10 cellular contexts compared by ENCODE assay signal in the genomic region with DNA sequence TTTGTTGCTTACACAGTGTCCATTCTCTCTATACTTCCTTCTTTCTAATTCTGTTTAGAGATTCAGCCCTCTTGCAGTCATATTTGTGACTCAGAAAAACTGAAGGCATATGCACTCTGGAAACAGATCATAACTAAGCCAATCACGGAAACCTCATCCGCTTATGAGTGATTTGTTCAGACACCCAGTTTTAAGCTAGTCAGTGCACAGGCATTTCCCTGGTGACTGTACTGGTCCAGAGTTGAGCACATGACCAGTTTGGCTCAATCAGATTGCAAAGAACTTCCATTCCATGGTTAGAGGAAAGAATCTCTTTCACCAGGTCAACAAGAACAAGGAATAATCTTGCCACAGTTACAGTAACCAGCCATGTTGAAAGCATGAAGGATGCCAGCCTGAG.
DNase-seq lines count a peak whose midpoint lies in the region.
"Had no signal": no experiment of that assay in that cellular context is flagged by ENCODE, and none has a peak within 500 bp of the region (broad histone marks: within the 10 kb centered on the region; RNA-seq: fewer than 3 reads in every experiment).

No MANE protein-coding gene starts in this region.

- no peak overlapping the region for H2BK12ac ChIP-seq in trophoblast cell (ENCODE audit: low read length)

- peaks cover 2% of the 10 kb centered on the region for H3K27me3 ChIP-seq in trophoblast cell (ENCODE audit: insufficient read depth, low read length)

- H2AFZ ChIP-seq in trophoblast cell (ENCODE audit: insufficient read depth, low read length, poor library complexity), result no peak overlapping the region

- peaks cover 2% of the 10 kb centered on the region for H3K79me1 ChIP-seq in trophoblast cell (ENCODE audit: low read length)

- no peak overlapping the region for H4K91ac ChIP-seq in trophoblast cell (ENCODE audit: low read depth, low read length)

- H3K36me3 ChIP-seq in trophoblast cell (ENCODE audit: control insufficient read depth in 1 of 2, insufficient read depth in 2 of 2, low read length in 2 of 2), result no peaks in the 10 kb centered on the region

- peaks cover 0 to 3% of the 10 kb centered on the region in 2 experiments for H3K4me1 ChIP-seq in trophoblast cell (ENCODE audit: control insufficient read depth in 1 of 2, insufficient read depth in 2 of 2, low read length in 2 of 2)
- H3K4me1 ChIP-seq: Caco-2 had no signal

- WGBS in trophoblast cell (ENCODE audit: extremely low coverage, insufficient coverage, insufficient read length), result no CpG with 5 or more reads among the region's 2 CpGs

- no peaks in the 10 kb centered on the region for H3K9me3 ChIP-seq in trophoblast cell (ENCODE audit: insufficient read depth, low read depth, low read length)
- H3K9me3 ChIP-seq: Caco-2 had no signal

- no peak overlapping the region for H2AK5ac ChIP-seq in trophoblast cell (ENCODE audit: low read length)

- no peak overlapping the region for H2BK120ac ChIP-seq in trophoblast cell (ENCODE audit: insufficient read depth, low read length, poor library complexity)

- DNase-seq in GM04503 (ENCODE audit: low read depth), result peak; percentile 99
- DNase-seq in RPMI7951 (ENCODE audit: low read depth), result peak; percentile 83
- peak; percentile 95 for DNase-seq in epithelial cell of prostate (ENCODE audit: low read depth, low spot score)
- peak; percentile 76 to 81 for DNase-seq in trophoblast cell
- DNase-seq in NCI-H1417 (lab: John Stamatoyannopoulos, UW), result no peak
- no peak for DNase-seq in stimulated activated CD4-positive, alpha-beta T cell treated with anti-CD3 and anti-CD28 coated beads, Interleukin-4, amount 100 ng/mL, for 24 hours
- no peak for DNase-seq in NOMO-1 treated with dmso at 0.1 percent for 144 hours (lab: John Stamatoyannopoulos, UW; ENCODE audit: unreplicated experiment)
- no peak for DNase-seq in NCI-H146 (lab: John Stamatoyannopoulos, UW)
- DNase-seq: Caco-2, T-helper 2 cell had no signal

- H4K12ac ChIP-seq in trophoblast cell (ENCODE audit: low read depth, low read length), result no peak overlapping the region

- no peak overlapping the region for H3K4me3 ChIP-seq in trophoblast cell (ENCODE audit: low read depth, low read length)

- H3K4me2 ChIP-seq in trophoblast cell (ENCODE audit: low read length), result no peak overlapping the region

- H3K9ac ChIP-seq in trophoblast cell (ENCODE audit: low read length), result no peak overlapping the region

- no peak overlapping the region for H4K8ac ChIP-seq in trophoblast cell (ENCODE audit: low read depth, low read length)

- H3K27ac ChIP-seq in epithelial cell of prostate, result peak overlapping the region; percentile 94
- H3K27ac ChIP-seq in trophoblast cell (ENCODE audit: low read depth, low read length), result no peak overlapping the region

- no peak overlapping the region for H3K4ac ChIP-seq in trophoblast cell (ENCODE audit: low read depth, low read length)

- no peak overlapping the region for H2BK5ac ChIP-seq in trophoblast cell (ENCODE audit: low read depth, low read length, poor library complexity)

- H3K79me2 ChIP-seq in trophoblast cell (ENCODE audit: control insufficient read depth, insufficient read depth, low read length, poor library complexity), result no peaks in the 10 kb centered on the region

- H3K18ac ChIP-seq in trophoblast cell (ENCODE audit: low read length), result no peak overlapping the region

- no peak overlapping the region for H3K23ac ChIP-seq in trophoblast cell (ENCODE audit: low read length)

- no peak overlapping the region for H3K14ac ChIP-seq in trophoblast cell (ENCODE audit: low read length)

Comparison
In these comparisons a context has a peak if more than half of its experiments do, and no peak if none do; other contexts are left out.
1. DNase-seq: peak in GM04503 (single experiment), RPMI7951 (single experiment), epithelial cell of prostate (single experiment) and trophoblast cell (2 of 2); none in NCI-H1417 (0 of 3), stimulated activated CD4-positive, alpha-beta T cell treated with anti-CD3 and anti-CD28 coated beads, Interleukin-4, amount 100 ng/mL, for 24 hours (single experiment), NOMO-1 treated with dmso at 0.1 percent for 144 hours (single experiment) and NCI-H146 (single experiment).